ENCODE assay signal across 8 cellular contexts in genomic region chr7:99112097-99112496, GRCh38. TPM values are rescaled to one million over a fixed set of nuclear protein-coding genes. Genes with fewer than 3 reads are reported as not detected.
DNase-seq lines count a peak whose midpoint lies in the region; ATAC-seq and TF ChIP-seq lines count a peak whose summit lies in the region.

No MANE protein-coding gene starts in this region.

- H3K4me3 ChIP-seq in HCT116 (replicated peaks in 1 of 2; ENCODE audit: low read depth in 1 of 2, low read length in 2 of 2) (no peak overlapping the region), mucosa of descending colon (no peak overlapping the region), tibial nerve (no peak overlapping the region)

- H3K9me3 ChIP-seq in HCT116 (ENCODE audit: control insufficient read depth in 1 of 2, insufficient read depth in 1 of 2, low read depth in 1 of 2, low read length in 2 of 2), result no peaks in the 10 kb centered on the region
- no peaks in the 10 kb centered on the region for H3K9me3 ChIP-seq in mucosa of descending colon
- peaks cover 0 to 7% (median 0%) of the 10 kb centered on the region in 4 donors for H3K9me3 ChIP-seq in tibial nerve

- no peaks in the 10 kb centered on the region for H3K36me3 ChIP-seq in HCT116 (ENCODE audit: control insufficient read depth in 1 of 2, insufficient read depth in 2 of 2, low read length in 2 of 2)
- no peaks in the 10 kb centered on the region for H3K36me3 ChIP-seq in mucosa of descending colon (ENCODE audit: low read depth)
- H3K36me3 ChIP-seq in tibial nerve, result peaks cover 0 to 8% (median 0%) of the 10 kb centered on the region in 3 donors

- no peak for DNase-seq in HCT116 (ENCODE audit: low read depth, low spot score)
- DNase-seq in NOMO-1 (lab: John Stamatoyannopoulos, UW; ENCODE audit: unreplicated experiment in 2 of 2), result peak; percentile 16 to 57
- peak in 1 of 3 donors; percentile 54 for DNase-seq in mucosa of descending colon
- DNase-seq in central memory CD4-positive, alpha-beta T cell, result no peak
- DNase-seq in activated CD4-positive, alpha-beta T cell treated with anti-CD3 and anti-CD28 coated beads, Interleukin-2, amount 50 U/mL, for 48 hours, result no peak
- DNase-seq in tibial nerve (ENCODE audit: low spot score in 2 of 2), result no peak

- no peak overlapping the region for H3K9ac ChIP-seq in HCT116 (ENCODE audit: low read length)

- peak overlapping the region; percentile 10; the same call in 1 of the 2 replicates for H3K4me2 ChIP-seq in HCT116 (ENCODE audit: low read length)

- no peaks in the 10 kb centered on the region for H3K27me3 ChIP-seq in HCT116 (ENCODE audit: insufficient read depth, low read length)
- no peaks in the 10 kb centered on the region for H3K27me3 ChIP-seq in tibial nerve

- H3K27ac ChIP-seq in HCT116 (ENCODE audit: low read depth, low read length) (no peak overlapping the region), tibial nerve (peak overlapping the region in 2 of 4 donors; percentile 84 to 87)

- no peak overlapping the region for H2AFZ ChIP-seq in HCT116 (ENCODE audit: low read depth, low read length, poor library complexity, severe bottlenecking)

- no peaks in the 10 kb centered on the region; the same call in 1 of the 2 replicates for H4K20me1 ChIP-seq in HCT116 (ENCODE audit: insufficient read depth)

- no peak for TF ChIP-seq RAD21 in HCT116 (IDR thresholded peaks at IDR 0.05; ENCODE audit: low read depth)

- TF ChIP-seq CTCF in HCT116 (IDR thresholded peaks at IDR 0.05 in 2 of 3, conservative IDR thresholded peaks at IDR 0.05 in 1 of 3; ENCODE audit: borderline replicate concordance in 1 of 3, insufficient read depth in 1 of 3, low read depth in 2 of 3, low read length in 2 of 3) (no peak), mucosa of descending colon (IDR thresholded peaks at IDR 0.05) (no peak), tibial nerve (IDR thresholded peaks at IDR 0.05) (no peak)

- CTCF ChIA-PET in HCT116 (lab: Charles Lee), result no interaction called here

- WGBS in tibial nerve, 2 donors, result 59 to 75% methylated on average over 2 of the region's 2 CpGs

- no peak for TF ChIP-seq EP300 in tibial nerve (IDR thresholded peaks at IDR 0.05)

- intact Hi-C loops in HCT116 (cut with micrococcal nuclease), result no loop called here
- intact Hi-C loops in mucosa of descending colon (cut with DNase I, micrococcal nuclease), result no loop called here

- ATAC-seq in GM18502 (IDR thresholded peaks at IDR 0.05; ENCODE audit: poor library complexity, unreplicated experiment), result peak; percentile 88
- peak; percentile 47; the same call in 1 of the 2 replicates for ATAC-seq in HCT116
- peak; percentile 95 for ATAC-seq in mucosa of descending colon
- ATAC-seq in GM18520 (IDR thresholded peaks at IDR 0.05; ENCODE audit: unreplicated experiment), result no peak

- no peaks in the 10 kb centered on the region for H3K9me2 ChIP-seq in HCT116 (ENCODE audit: insufficient read depth)

- BruUV-seq in HCT116 (replicated peaks; lab: Mats Ljungman, UMichigan), result no TSS peak

- TF ChIP-seq POLR2A in HCT116 (IDR thresholded peaks at IDR 0.05; ENCODE audit: borderline replicate concordance, extremely low read depth, insufficient read depth, insufficient read length), result no peak
- TF ChIP-seq POLR2A in tibial nerve (IDR thresholded peaks at IDR 0.05), result no peak

- POLR2A ChIA-PET in HCT116 (lab: Charles Lee), result no interaction called here

- H3K79me2 ChIP-seq in HCT116 (ENCODE audit: insufficient read depth, low read length), result peaks cover 96% of the 10 kb centered on the region

- RAD21 ChIA-PET in HCT116 (lab: Charles Lee; ENCODE audit: low non-redundant PET in 1 of 2, low total read pairs in 2 of 2, uncharacterized antibody in 2 of 2, unreplicated experiment in 2 of 2), result interaction anchor here in 1 of 2 experiments (0.8 kb wide), 1 partner anchor 118 kb away, joined by 3 read pairs; no protein-coding TSS in a partner anchor

- peaks cover 18 to 43% of the 10 kb centered on the region in 2 experiments for H3K4me1 ChIP-seq in HCT116 (ENCODE audit: control insufficient read depth in 1 of 2, insufficient read depth in 2 of 2, low read length in 2 of 2)
- peaks cover 10% of the 10 kb centered on the region for H3K4me1 ChIP-seq in mucosa of descending colon (ENCODE audit: low read depth)
- peaks cover 0 to 49% (median 38%) of the 10 kb centered on the region in 4 donors for H3K4me1 ChIP-seq in tibial nerve

TF ChIP-seq in HCT116, 20 proteins besides CTCF, POLR2A, EP300 and RAD21:
- TF ChIP-seq ELF1 (IDR thresholded peaks at IDR 0.05; ENCODE audit: borderline replicate concordance, low read depth) (no peak), ZFX (IDR thresholded peaks at IDR 0.05) (no peak), ZNF274 (IDR thresholded peaks at IDR 0.05; ENCODE audit: low read depth, low read length) (no peak), EZH2 (IDR thresholded peaks at IDR 0.05) (no peak)
- TF ChIP-seq, protein P1, sequence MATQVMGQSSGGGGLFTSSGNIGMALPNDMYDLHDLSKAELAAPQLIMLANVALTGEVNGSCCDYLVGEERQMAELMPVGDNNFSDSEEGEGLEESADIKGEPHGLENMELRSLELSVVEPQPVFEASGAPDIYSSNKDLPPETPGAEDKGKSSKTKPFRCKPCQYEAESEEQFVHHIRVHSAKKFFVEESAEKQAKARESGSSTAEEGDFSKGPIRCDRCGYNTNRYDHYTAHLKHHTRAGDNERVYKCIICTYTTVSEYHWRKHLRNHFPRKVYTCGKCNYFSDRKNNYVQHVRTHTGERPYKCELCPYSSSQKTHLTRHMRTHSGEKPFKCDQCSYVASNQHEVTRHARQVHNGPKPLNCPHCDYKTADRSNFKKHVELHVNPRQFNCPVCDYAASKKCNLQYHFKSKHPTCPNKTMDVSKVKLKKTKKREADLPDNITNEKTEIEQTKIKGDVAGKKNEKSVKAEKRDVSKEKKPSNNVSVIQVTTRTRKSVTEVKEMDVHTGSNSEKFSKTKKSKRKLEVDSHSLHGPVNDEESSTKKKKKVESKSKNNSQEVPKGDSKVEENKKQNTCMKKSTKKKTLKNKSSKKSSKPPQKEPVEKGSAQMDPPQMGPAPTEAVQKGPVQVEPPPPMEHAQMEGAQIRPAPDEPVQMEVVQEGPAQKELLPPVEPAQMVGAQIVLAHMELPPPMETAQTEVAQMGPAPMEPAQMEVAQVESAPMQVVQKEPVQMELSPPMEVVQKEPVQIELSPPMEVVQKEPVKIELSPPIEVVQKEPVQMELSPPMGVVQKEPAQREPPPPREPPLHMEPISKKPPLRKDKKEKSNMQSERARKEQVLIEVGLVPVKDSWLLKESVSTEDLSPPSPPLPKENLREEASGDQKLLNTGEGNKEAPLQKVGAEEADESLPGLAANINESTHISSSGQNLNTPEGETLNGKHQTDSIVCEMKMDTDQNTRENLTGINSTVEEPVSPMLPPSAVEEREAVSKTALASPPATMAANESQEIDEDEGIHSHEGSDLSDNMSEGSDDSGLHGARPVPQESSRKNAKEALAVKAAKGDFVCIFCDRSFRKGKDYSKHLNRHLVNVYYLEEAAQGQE (IDR thresholded peaks at IDR 0.05; ENCODE audit: low read depth), result no peak
TF ChIP-seq in HCT116: peak in this region for 0.

RNA-seq across cellular contexts. Expression of gene SMURF1, which starts 31.8 kb away (rescaled TPM):
- total RNA-seq in HCT116 (2021; ENCODE audit: unreplicated experiment) (24.6 TPM), mucosa of descending colon (10 to 100 TPM; 28.4 to 36.0 (median 31.2) TPM), tibial nerve (10 to 100 TPM; 28.2 to 35.4 (median 31.1) TPM)
- 12.8 and 17.1 TPM in 2 replicates for polyA plus RNA-seq in HCT116 (2012)

Comparison
In these comparisons a context has a peak if more than half of its experiments do, and no peak if none do; other contexts are left out.
1. DNase-seq: peak in NOMO-1 (2 of 2); none in HCT116 (single experiment), central memory CD4-positive, alpha-beta T cell (single experiment), activated CD4-positive, alpha-beta T cell treated with anti-CD3 and anti-CD28 coated beads, Interleukin-2, amount 50 U/mL, for 48 hours (0 of 2) and tibial nerve (0 of 2).